Comparison of ENCODE assay signal across 1 cellular context in genomic region chr2:174548646-174549045, GRCh38. TPM values are rescaled to one million over a fixed set of nuclear protein-coding genes. Genes with fewer than 3 reads are reported as not detected.
"Had no signal": no experiment of that assay in that cellular context is flagged by ENCODE, and none has a peak within 500 bp of the region (broad histone marks: within the 10 kb centered on the region; RNA-seq: fewer than 3 reads in every experiment).

No MANE protein-coding gene starts in this region.

RNA-seq across cellular contexts. Expression of gene WIPF1, which starts 49.0 kb away (rescaled TPM):
- total RNA-seq: G401 had no signal
